Comparison of ENCODE assay signal across 8 cellular contexts in genomic region chr2:169585673-169586072, GRCh38. TPM values are rescaled to one million over a fixed set of nuclear protein-coding genes. Genes with fewer than 3 reads are reported as not detected.
DNase-seq lines count a peak whose midpoint lies in the region; ATAC-seq and TF ChIP-seq lines count a peak whose summit lies in the region.

No MANE protein-coding gene starts in this region.

- intact Hi-C loops in activated CD4-positive, alpha-beta T cell treated with anti-CD3 and anti-CD28 coated beads, Interleukin-2, amount 10 ng/mL, durations not matched to agents 24 days and 14 days (cut with micrococcal nuclease), result loop anchor here (2.0 kb wide), 1 partner anchor 239 kb away; the partner anchor contains the start of gene METTL5

- peak overlapping the region; percentile 95 for H3K4me3 Mint-ChIP-seq in activated CD4-positive, alpha-beta T cell treated with anti-CD3 and anti-CD28 coated beads, Interleukin-2, amount 10 ng/mL, durations not matched to agents 24 days and 14 days
- H3K4me3 Mint-ChIP-seq in activated naive CD8-positive, alpha-beta T cell treated with anti-CD3 and anti-CD28 coated beads, Interleukin-2, amount 10 ng/mL, durations not matched to agents 7 days and 5 days, result peak overlapping the region; percentile 95

- H3K27ac Mint-ChIP-seq in activated CD4-positive, alpha-beta T cell treated with anti-CD3 and anti-CD28 coated beads, Interleukin-2, amount 10 ng/mL, durations not matched to agents 24 days and 14 days, result peak overlapping the region; percentile 100
- peak overlapping the region; percentile 98 for H3K27ac Mint-ChIP-seq in activated naive CD8-positive, alpha-beta T cell treated with anti-CD3 and anti-CD28 coated beads, Interleukin-2, amount 10 ng/mL, durations not matched to agents 7 days and 5 days

- no peaks in the 10 kb centered on the region for H3K9me3 ChIP-seq in thymus (ENCODE audit: control insufficient read depth)

- 26% methylated on average over 7 of the region's 7 CpGs for WGBS in thymus

- H3K4me1 ChIP-seq in thymus (ENCODE audit: control insufficient read depth, insufficient read depth, low read length), result peaks cover 4% of the 10 kb centered on the region

- POLR2A ChIA-PET in activated naive CD8-positive, alpha-beta T cell treated with anti-CD3 and anti-CD28 coated beads, Interleukin-2, amount 10 ng/mL, durations not matched to agents 7 days and 5 days (lab: Charles Lee), result interaction anchor here (0.6 to 2.2 kb wide), 4 partner anchors 88 to 922 kb away, joined by 5 to 11 read pairs (median 7); partner anchors contain the start of genes BBS5, CFAP210 and PHOSPHO2

- TF ChIP-seq CTCF in kidney epithelial cell (IDR thresholded peaks at IDR 0.05; ENCODE audit: insufficient read depth, low read length, poor library complexity, severe bottlenecking), result no peak

- peaks cover 36% of the 10 kb centered on the region for H3K4me1 Mint-ChIP-seq in activated CD4-positive, alpha-beta T cell treated with anti-CD3 and anti-CD28 coated beads, Interleukin-2, amount 10 ng/mL, durations not matched to agents 24 days and 14 days
- peaks cover 26% of the 10 kb centered on the region for H3K4me1 Mint-ChIP-seq in activated naive CD8-positive, alpha-beta T cell treated with anti-CD3 and anti-CD28 coated beads, Interleukin-2, amount 10 ng/mL, durations not matched to agents 7 days and 5 days

- H3K27ac ChIP-seq in thymus (ENCODE audit: low read depth), result no peak overlapping the region

- H3K27me3 ChIP-seq in kidney epithelial cell (ENCODE audit: control insufficient read depth, insufficient read depth, low read length) (no peaks in the 10 kb centered on the region), thymus (ENCODE audit: control insufficient read depth, insufficient read depth) (no peaks in the 10 kb centered on the region)

- H3K9me3 Mint-ChIP-seq in activated CD4-positive, alpha-beta T cell treated with anti-CD3 and anti-CD28 coated beads, Interleukin-2, amount 10 ng/mL, durations not matched to agents 24 days and 14 days, result peaks cover 12% of the 10 kb centered on the region
- peaks cover 10% of the 10 kb centered on the region for H3K9me3 Mint-ChIP-seq in activated naive CD8-positive, alpha-beta T cell treated with anti-CD3 and anti-CD28 coated beads, Interleukin-2, amount 10 ng/mL, durations not matched to agents 7 days and 5 days

- peak overlapping the region; percentile 58 for H3K4me3 ChIP-seq in kidney epithelial cell (ENCODE audit: low read depth, low read length)
- peak overlapping the region; percentile 82 for H3K4me3 ChIP-seq in thymus (ENCODE audit: low read length)

- no peak for ATAC-seq in activated naive CD8-positive, alpha-beta T cell treated with anti-CD3 and anti-CD28 coated beads, Interleukin-2, amount 10 ng/mL, durations not matched to agents 7 days and 5 days (ENCODE audit: low read depth)
- ATAC-seq in HG03432 (IDR thresholded peaks at IDR 0.05; ENCODE audit: unreplicated experiment), result no peak

- H3K36me3 Mint-ChIP-seq in activated CD4-positive, alpha-beta T cell treated with anti-CD3 and anti-CD28 coated beads, Interleukin-2, amount 10 ng/mL, durations not matched to agents 24 days and 14 days (ENCODE audit: low read depth), result peaks cover 25% of the 10 kb centered on the region
- peaks cover 24% of the 10 kb centered on the region for H3K36me3 Mint-ChIP-seq in activated naive CD8-positive, alpha-beta T cell treated with anti-CD3 and anti-CD28 coated beads, Interleukin-2, amount 10 ng/mL, durations not matched to agents 7 days and 5 days

- DNase-seq in activated CD4-positive, alpha-beta T cell treated with anti-CD3 and anti-CD28 coated beads, Interleukin-2, amount 10 ng/mL, durations not matched to agents 24 days and 14 days, result peak; percentile 42
- no peak for DNase-seq in activated CD4-positive, alpha-beta T cell treated with anti-CD3 and anti-CD28 coated beads, Interleukin-2, amount 50 U/mL, for 48 hours
- no peak for DNase-seq in activated naive CD8-positive, alpha-beta T cell treated with anti-CD3 and anti-CD28 coated beads, Interleukin-2, amount 10 ng/mL, durations not matched to agents 7 days and 5 days
- DNase-seq in kidney epithelial cell (ENCODE audit: low read depth) (no peak), HuH-7.5 (ENCODE audit: low spot score) (no peak)
- no peak for DNase-seq in activated CD4-positive, CD25-positive, alpha-beta regulatory T cell treated with anti-CD3 and anti-CD28 coated beads, Interleukin-2, amount 50 U/mL, for 72 hours

- no peaks in the 10 kb centered on the region for H3K27me3 Mint-ChIP-seq in activated CD4-positive, alpha-beta T cell treated with anti-CD3 and anti-CD28 coated beads, Interleukin-2, amount 10 ng/mL, durations not matched to agents 24 days and 14 days
- H3K27me3 Mint-ChIP-seq in activated naive CD8-positive, alpha-beta T cell treated with anti-CD3 and anti-CD28 coated beads, Interleukin-2, amount 10 ng/mL, durations not matched to agents 7 days and 5 days, result no peaks in the 10 kb centered on the region

- H3K36me3 ChIP-seq in kidney epithelial cell (ENCODE audit: control insufficient read depth, insufficient read depth, low read length) (no peaks in the 10 kb centered on the region), thymus (ENCODE audit: control insufficient read depth, insufficient read depth) (no peaks in the 10 kb centered on the region)

RNA-seq across cellular contexts. Expression of gene PPIG, which starts 1.5 kb away (rescaled TPM):
- total RNA-seq in activated CD4-positive, alpha-beta T cell treated with anti-CD3 and anti-CD28 coated beads, Interleukin-2, amount 10 ng/mL, durations not matched to agents 24 days and 14 days, result 59.9 and 69.3 TPM in 2 replicates
- total RNA-seq in activated naive CD8-positive, alpha-beta T cell treated with anti-CD3 and anti-CD28 coated beads, Interleukin-2, amount 10 ng/mL, durations not matched to agents 7 days and 5 days, result 10 to 100 TPM; 62.4 to 64.4 TPM
- total RNA-seq in kidney epithelial cell, result 15.3 and 24.7 TPM in 2 replicates
- 38.1 TPM for polyA plus RNA-seq in thymus

RNA-seq across cellular contexts. Expression of gene FASTKD1, which starts 12.0 kb away (rescaled TPM):
- 55.2 and 56.5 TPM in 2 replicates for total RNA-seq in activated CD4-positive, alpha-beta T cell treated with anti-CD3 and anti-CD28 coated beads, Interleukin-2, amount 10 ng/mL, durations not matched to agents 24 days and 14 days
- 10 to 100 TPM; 35.0 to 38.8 TPM for total RNA-seq in activated naive CD8-positive, alpha-beta T cell treated with anti-CD3 and anti-CD28 coated beads, Interleukin-2, amount 10 ng/mL, durations not matched to agents 7 days and 5 days
- 13.3 and 15.5 TPM in 2 replicates for total RNA-seq in kidney epithelial cell
- polyA plus RNA-seq in thymus, result 65.6 TPM
